12 cellular contexts compared by ENCODE assay signal in the genomic region with DNA sequence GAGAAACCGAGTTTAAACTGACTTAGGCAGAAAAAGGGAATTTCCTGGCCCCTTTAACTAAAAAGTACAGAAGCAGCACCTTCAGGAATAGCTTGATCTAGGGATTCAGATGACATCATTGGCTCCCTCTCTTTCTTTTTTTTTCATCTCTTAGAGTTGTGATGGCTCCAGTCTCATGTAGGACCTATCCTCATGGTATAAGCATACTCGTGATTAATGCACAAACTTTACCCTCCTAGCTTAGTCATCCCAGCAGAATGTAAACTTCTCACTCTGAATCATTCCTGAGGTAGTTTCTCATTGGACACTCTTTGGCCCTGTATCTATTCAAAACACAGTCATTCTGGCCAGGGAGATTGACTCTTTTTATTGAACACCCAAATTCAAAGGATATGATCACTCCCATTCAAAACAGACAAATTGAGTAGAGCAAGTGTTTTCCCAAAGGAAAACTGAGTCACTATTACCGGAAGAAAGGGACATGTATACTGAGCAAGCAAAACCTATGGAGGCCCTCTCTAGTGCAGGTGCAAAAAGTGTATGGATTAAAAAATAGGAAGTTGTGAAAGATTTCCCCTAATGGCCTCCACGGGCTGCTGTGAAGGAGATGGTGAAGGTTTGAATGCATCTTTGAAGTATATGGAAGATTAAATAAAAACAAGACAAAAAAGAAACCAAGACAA. TPM values are rescaled to one million over a fixed set of nuclear protein-coding genes. Genes with fewer than 3 reads are reported as not detected.
DNase-seq lines count a peak whose midpoint lies in the region; ATAC-seq and TF ChIP-seq lines count a peak whose summit lies in the region.
"Had no signal": no experiment of that assay in that cellular context is flagged by ENCODE, and none has a peak within 500 bp of the region (broad histone marks: within the 10 kb centered on the region; RNA-seq: fewer than 3 reads in every experiment).

No MANE protein-coding gene starts in this region.

- H3K27ac ChIP-seq in SJSA1 = peak overlapping the region; percentile 25
- no peak overlapping the region for H3K27ac ChIP-seq in gastroesophageal sphincter
- H3K27ac ChIP-seq in left ventricle myocardium inferior (replicated peaks) = no peak overlapping the region
- H3K27ac ChIP-seq: C4-2B, suprapubic skin had no signal

- H3K27me3 ChIP-seq in SJSA1 (replicated peaks) = no peaks in the 10 kb centered on the region
- H3K27me3 ChIP-seq in gastroesophageal sphincter = peaks cover 3% of the 10 kb centered on the region
- no peaks in the 10 kb centered on the region for H3K27me3 ChIP-seq in left ventricle myocardium inferior (ENCODE audit: low read depth)
- H3K27me3 ChIP-seq: suprapubic skin had no signal

- ATAC-seq in GM21360 (IDR thresholded peaks at IDR 0.05; ENCODE audit: unreplicated experiment) = peak; percentile 52
- no peak for ATAC-seq in gastroesophageal sphincter

- intact Hi-C loops in left ventricle myocardium inferior (cut with micrococcal nuclease) = no loop called here

- H3K36me3 ChIP-seq in SJSA1 (no peaks in the 10 kb centered on the region), gastroesophageal sphincter (no peaks in the 10 kb centered on the region), left ventricle myocardium inferior (no peaks in the 10 kb centered on the region)
- H3K36me3 ChIP-seq: suprapubic skin had no signal

- DNase-seq in A172 (ENCODE audit: low spot score) (peak; percentile 95), SJSA1 (ENCODE audit: low read depth in 1 of 2, low spot score in 2 of 2) (peak; percentile 57 to 93), fibroblast of peridontal ligament (ENCODE audit: extremely low read depth) (peak; percentile 89), NCI-H1694 (lab: John Stamatoyannopoulos, UW) (no peak), left ventricle myocardium inferior (no peak), NCI-H187 (lab: John Stamatoyannopoulos, UW) (no peak)
- DNase-seq: activated CD4-positive, alpha-beta memory T cell treated with anti-CD3 and anti-CD28 coated beads, Interleukin-2, amount 10 ng/mL, durations not matched to agents 7 days and 5 days; naive B cell had no signal

- H3K9me3 ChIP-seq in SJSA1 (replicated peaks) = no peaks in the 10 kb centered on the region
- peaks cover 0 to 14% (median 0%) of the 10 kb centered on the region in 3 donors for H3K9me3 ChIP-seq in gastroesophageal sphincter
- peaks cover 12% of the 10 kb centered on the region for H3K9me3 ChIP-seq in left ventricle myocardium inferior (replicated peaks)
- H3K9me3 ChIP-seq: suprapubic skin had no signal

- 52 to 69% methylated on average over 2 to 3 of the region's 4 CpGs for WGBS in gastroesophageal sphincter (ENCODE audit: low coverage in 1 of 2), 2 donors

- no peak for TF ChIP-seq POLR2A in gastroesophageal sphincter (IDR thresholded peaks at IDR 0.05)

- peaks cover 13% of the 10 kb centered on the region for H3K4me1 ChIP-seq in SJSA1 (replicated peaks)
- H3K4me1 ChIP-seq in gastroesophageal sphincter = no peaks in the 10 kb centered on the region
- peaks cover 9% of the 10 kb centered on the region for H3K4me1 ChIP-seq in left ventricle myocardium inferior

- no peak for TF ChIP-seq EP300 in gastroesophageal sphincter (IDR thresholded peaks at IDR 0.05)

- H3K4me3 ChIP-seq in SJSA1 (no peak overlapping the region), gastroesophageal sphincter (no peak overlapping the region), left ventricle myocardium inferior (no peak overlapping the region)
- H3K4me3 ChIP-seq: suprapubic skin had no signal

- TF ChIP-seq CTCF in gastroesophageal sphincter (IDR thresholded peaks at IDR 0.05) (no peak), left ventricle myocardium inferior (IDR thresholded peaks at IDR 0.05; ENCODE audit: borderline replicate concordance) (no peak)

RNA-seq across cellular contexts. Expression of gene SMIM23, which starts 27.6 kb away (rescaled TPM):
- not detected in 2 replicates for total RNA-seq in A172 (2014; rRNA removed; shearing (Covaris generic))
- not detected in 2 replicates for total RNA-seq in SJSA1 (2014; rRNA removed; shearing (Covaris generic))
- total RNA-seq in gastroesophageal sphincter = not detected
- total RNA-seq in left ventricle myocardium inferior = not detected
- total RNA-seq: activated CD4-positive, alpha-beta memory T cell treated with anti-CD3 and anti-CD28 coated beads, Interleukin-2, amount 10 ng/mL, durations not matched to agents 7 days and 5 days; suprapubic skin had no signal

Comparison
In these comparisons a context has a peak if more than half of its experiments do, and no peak if none do; other contexts are left out.
1. DNase-seq: peak in A172 (single experiment), SJSA1 (2 of 2) and fibroblast of peridontal ligament (single experiment); none in NCI-H1694 (single experiment), left ventricle myocardium inferior (single experiment) and NCI-H187 (0 of 2).